ENCODE assay signal across 13 cellular contexts in genomic region chr6:155272353-155273222, GRCh38. TPM values are rescaled to one million over a fixed set of nuclear protein-coding genes. Genes with fewer than 3 reads are reported as not detected.
DNase-seq lines count a peak whose midpoint lies in the region; ATAC-seq, FAIRE-seq and TF ChIP-seq lines count a peak whose summit lies in the region.
"Had no signal": no experiment of that assay in that cellular context is flagged by ENCODE, and none has a peak within 500 bp of the region (broad histone marks: within the 10 kb centered on the region; RNA-seq: fewer than 3 reads in every experiment).

No MANE protein-coding gene starts in this region.

- H3K27ac ChIP-seq in pancreas: no peak overlapping the region

- peaks cover 20% of the 10 kb centered on the region for H3K4me1 Mint-ChIP-seq in activated T-helper 17 cell treated with anti-CD3 and anti-CD28 coated beads, Interleukin-2, amount 50 U/mL, for 72 hours

- H3K9me3 Mint-ChIP-seq in activated T-helper 17 cell treated with anti-CD3 and anti-CD28 coated beads, Interleukin-2, amount 50 U/mL, for 72 hours: no peaks in the 10 kb centered on the region
- H3K9me3 Mint-ChIP-seq: activated CD4-positive, alpha-beta memory T cell treated with anti-CD3 and anti-CD28 coated beads, Interleukin-2, amount 10 ng/mL, durations not matched to agents 7 days and 5 days; CD8-positive, alpha-beta memory T cell; stimulated activated naive CD8-positive, alpha-beta T cell treated with anti-CD3 and anti-CD28 coated beads, Interleukin-15, amount 100 ng/mL, for 72 hours had no signal

- 86 to 87% methylated on average over 8 of the region's 8 CpGs for WGBS in pancreas, 2 donors

- ATAC-seq in pancreas (no peak), HG03521 (IDR thresholded peaks at IDR 0.05; ENCODE audit: unreplicated experiment) (no peak)
- no peak for ATAC-seq in activated T-helper 17 cell treated with anti-CD3 and anti-CD28 coated beads, Interleukin-2, amount 50 U/mL, for 72 hours (replicated peaks)
- ATAC-seq: GM12878; stimulated activated naive CD8-positive, alpha-beta T cell treated with anti-CD3 and anti-CD28 coated beads, Interleukin-15, amount 100 ng/mL, for 72 hours had no signal

- H3K36me3 ChIP-seq in pancreas: no peaks in the 10 kb centered on the region

- no peaks in the 10 kb centered on the region for H3K9me3 ChIP-seq in pancreas

- no peak overlapping the region for H3K4me3 Mint-ChIP-seq in activated T-helper 17 cell treated with anti-CD3 and anti-CD28 coated beads, Interleukin-2, amount 50 U/mL, for 72 hours
- H3K4me3 Mint-ChIP-seq: activated CD4-positive, alpha-beta memory T cell treated with anti-CD3 and anti-CD28 coated beads, Interleukin-2, amount 10 ng/mL, durations not matched to agents 7 days and 5 days; CD8-positive, alpha-beta memory T cell; stimulated activated naive CD8-positive, alpha-beta T cell treated with anti-CD3 and anti-CD28 coated beads, Interleukin-15, amount 100 ng/mL, for 72 hours had no signal

- DNase-seq in AG09319 (ENCODE audit: extremely low read depth, low read depth): peak; percentile 36
- peak; percentile 23 for DNase-seq in NCI-H446 treated with DMSO at 0.1 percent for 48 hours (lab: John Stamatoyannopoulos, UW)
- DNase-seq in fibroblast of gingiva (ENCODE audit: low read depth): peak; percentile 79
- no peak for DNase-seq in pancreas
- no peak for DNase-seq in middle frontal gyrus (ENCODE audit: extremely low spot score, low spot score)
- no peak for DNase-seq in COLO668 (lab: John Stamatoyannopoulos, UW; ENCODE audit: unreplicated experiment)
- DNase-seq: activated CD4-positive, alpha-beta memory T cell treated with anti-CD3 and anti-CD28 coated beads, Interleukin-2, amount 10 ng/mL, durations not matched to agents 7 days and 5 days; CD8-positive, alpha-beta memory T cell; stimulated activated naive CD8-positive, alpha-beta T cell treated with anti-CD3 and anti-CD28 coated beads, Interleukin-15, amount 100 ng/mL, for 72 hours had no signal

- no peak for TF ChIP-seq CTCF in AG09319 (IDR thresholded peaks at IDR 0.05; ENCODE audit: low read depth, low read length)
- no peak for TF ChIP-seq CTCF in pancreas (IDR thresholded peaks at IDR 0.05)

- H3K36me3 Mint-ChIP-seq in activated T-helper 17 cell treated with anti-CD3 and anti-CD28 coated beads, Interleukin-2, amount 50 U/mL, for 72 hours (ENCODE audit: low read depth): peaks cover 63% of the 10 kb centered on the region

- no peak overlapping the region for H3K4me3 ChIP-seq in pancreas
- H3K4me3 ChIP-seq: GM12878 had no signal

- H3K4me1 ChIP-seq in pancreas: peaks cover 0 to 3% (median 0%) of the 10 kb centered on the region in 3 donors

- H3K27me3 ChIP-seq in pancreas: no peaks in the 10 kb centered on the region

- H3K27me3 Mint-ChIP-seq in activated T-helper 17 cell treated with anti-CD3 and anti-CD28 coated beads, Interleukin-2, amount 50 U/mL, for 72 hours: no peaks in the 10 kb centered on the region
- H3K27me3 Mint-ChIP-seq: activated CD4-positive, alpha-beta memory T cell treated with anti-CD3 and anti-CD28 coated beads, Interleukin-2, amount 10 ng/mL, durations not matched to agents 7 days and 5 days; CD8-positive, alpha-beta memory T cell; stimulated activated naive CD8-positive, alpha-beta T cell treated with anti-CD3 and anti-CD28 coated beads, Interleukin-15, amount 100 ng/mL, for 72 hours had no signal

- peak; percentile 5 for FAIRE-seq in pancreas (lab: Jason Lieb, UNC)
- FAIRE-seq: bronchial epithelial cell, GM12878 had no signal

- intact Hi-C loops in pancreas (cut with DNase I): no loop called here

- H3K27ac Mint-ChIP-seq in activated T-helper 17 cell treated with anti-CD3 and anti-CD28 coated beads, Interleukin-2, amount 50 U/mL, for 72 hours: no peak overlapping the region
- H3K27ac Mint-ChIP-seq: activated CD4-positive, alpha-beta memory T cell treated with anti-CD3 and anti-CD28 coated beads, Interleukin-2, amount 10 ng/mL, durations not matched to agents 7 days and 5 days; stimulated activated naive CD8-positive, alpha-beta T cell treated with anti-CD3 and anti-CD28 coated beads, Interleukin-15, amount 100 ng/mL, for 72 hours had no signal

RNA-seq across cellular contexts. Expression of gene CLDN20, which starts 8.8 kb away (rescaled TPM):
- total RNA-seq in pancreas: not detected
- under 1 TPM in 1 of 2 donors, not detected in 1; 0.07 TPM for polyA plus RNA-seq in pancreas
- total RNA-seq in activated T-helper 17 cell treated with anti-CD3 and anti-CD28 coated beads, Interleukin-2, amount 50 U/mL, for 72 hours: not detected
- total RNA-seq: activated CD4-positive, alpha-beta memory T cell treated with anti-CD3 and anti-CD28 coated beads, Interleukin-2, amount 10 ng/mL, durations not matched to agents 7 days and 5 days; bronchial epithelial cell; CD8-positive, alpha-beta memory T cell; GM12878 had no signal
- polyA plus RNA-seq: CD8-positive, alpha-beta memory T cell had no signal

RNA-seq across cellular contexts. Expression of gene TFB1M, which starts 41.7 kb away (rescaled TPM):
- total RNA-seq in pancreas: 10 to 100 TPM in 3 of 6 donors, 1 to 10 TPM in 3; 7.6 to 16.3 (median 9.1) TPM
- 10 to 100 TPM in 1 of 2 donors, 1 to 10 TPM in 1; 8.4 to 10.1 TPM for polyA plus RNA-seq in pancreas
- total RNA-seq in activated T-helper 17 cell treated with anti-CD3 and anti-CD28 coated beads, Interleukin-2, amount 50 U/mL, for 72 hours: 10 to 100 TPM; 38.6 to 48.9 TPM

Comparison
In these comparisons a context has a peak if more than half of its experiments do, and no peak if none do; other contexts are left out.
1. DNase-seq: peak in AG09319 (single experiment), NCI-H446 treated with DMSO at 0.1 percent for 48 hours (single experiment) and fibroblast of gingiva (single experiment); none in pancreas (0 of 6), middle frontal gyrus (single experiment) and COLO668 (single experiment).